Comparison of ENCODE assay signal across 13 cellular contexts in the genomic region with DNA sequence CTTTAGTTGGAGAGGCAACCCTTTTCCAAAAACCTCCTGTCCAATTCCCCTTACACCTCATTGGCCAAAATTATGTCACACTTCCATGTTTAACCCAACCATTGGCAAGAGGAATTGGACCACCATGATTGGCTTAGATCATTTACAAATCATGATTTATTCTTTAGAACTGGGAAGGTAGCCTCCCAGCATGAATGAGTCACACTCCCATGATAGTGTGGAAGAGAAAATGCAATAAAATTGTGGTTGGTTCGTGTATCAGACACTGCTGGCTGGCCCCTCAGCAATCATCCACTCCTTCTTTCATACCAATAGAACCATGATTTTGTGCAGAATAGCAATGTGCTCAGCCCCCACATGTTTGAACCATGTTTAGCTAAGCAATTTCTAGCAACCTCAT.
"Had no signal": no experiment of that assay in that cellular context is flagged by ENCODE, and none has a peak within 500 bp of the region (broad histone marks: within the 10 kb centered on the region; RNA-seq: fewer than 3 reads in every experiment).

No MANE protein-coding gene starts in this region.

- ATAC-seq: activated CD8-positive, alpha-beta T cell treated with anti-CD3 and anti-CD28 coated beads for 36 hours; left lobe of liver had no signal

- DNase-seq: activated CD4-positive, alpha-beta T cell treated with anti-CD3 and anti-CD28 coated beads for 4 hours; activated CD8-positive, alpha-beta memory T cell treated with anti-CD3 and anti-CD28 coated beads, Interleukin-2, amount 50 U/mL, for 4 hours; activated CD8-positive, alpha-beta T cell treated with anti-CD3 and anti-CD28 coated beads for 36 hours; caudate nucleus; colonic mucosa; effector CD8-positive, alpha-beta T cell; glutamatergic neuron; ovary; small intestine; T-helper 1 cell; transverse colon had no signal

- H3K27ac ChIP-seq: colonic mucosa, ovary, SK-N-MC, transverse colon had no signal
